Comparison of ENCODE assay signal across 8 cellular contexts in genomic region chr21:45292399-45293213, GRCh38. TPM values are rescaled to one million over a fixed set of nuclear protein-coding genes. Genes with fewer than 3 reads are reported as not detected.
DNase-seq lines count a peak whose midpoint lies in the region; ATAC-seq and TF ChIP-seq lines count a peak whose summit lies in the region.

No MANE protein-coding gene starts in this region.

- no peak overlapping the region for H3K27ac ChIP-seq in OCI-LY7 (ENCODE audit: low read depth, low read length, poor library complexity, severe bottlenecking)

- no peaks in the 10 kb centered on the region for H3K9me2 ChIP-seq in OCI-LY7 (ENCODE audit: insufficient read depth, low read length)

- H3K9me3 Mint-ChIP-seq in endothelial cell (ENCODE audit: unreplicated experiment), result no peaks in the 10 kb centered on the region

- no peak for ATAC-seq in HG03045 (IDR thresholded peaks at IDR 0.05; ENCODE audit: unreplicated experiment)

- H3K79me2 ChIP-seq in OCI-LY7 (ENCODE audit: insufficient read depth, low read depth, low read length), result no peaks in the 10 kb centered on the region

- no peak overlapping the region for H2AFZ ChIP-seq in OCI-LY7 (ENCODE audit: low read length)

- no peaks in the 10 kb centered on the region for H4K20me1 ChIP-seq in OCI-LY7 (ENCODE audit: insufficient read depth, low read length)

- intact Hi-C loops in OCI-LY7 (cut with micrococcal nuclease; ENCODE audit: unreplicated experiment), result loop anchor here (1.0 kb wide), 1 partner anchor 147 kb away; no protein-coding TSS in a partner anchor

- peak; percentile 78 for DNase-seq in COR-L47 (lab: John Stamatoyannopoulos, UW)
- peak in 65 of 76 experiments; percentile 25 to 81 (median 62) for DNase-seq in HUDEP-2 (lab: John Stamatoyannopoulos, UW; ENCODE audit: unreplicated experiment in 76 of 76)
- DNase-seq in OCI-LY7 (ENCODE audit: low spot score), result peak; percentile 63
- peak; percentile 66 for DNase-seq in activated T-cell treated with anti-CD3 and anti-CD28 coated beads for 1 hour (ENCODE audit: low read depth)
- DNase-seq in endothelial cell (ENCODE audit: low spot score), result peak; percentile 89
- peak; percentile 84 for DNase-seq in mucosa of gallbladder (ENCODE audit: low spot score)
- DNase-seq in stimulated activated CD8-positive, alpha-beta memory T cell treated with anti-CD3 and anti-CD28 coated beads, Interleukin-2, amount 100 ng/mL, for 1 hour (ENCODE audit: low read depth in 2 of 2), result peak; percentile 37 to 54

- H3K27ac Mint-ChIP-seq in endothelial cell (ENCODE audit: unreplicated experiment), result no peak overlapping the region

- peak; percentile 76 for TF ChIP-seq CTCF in OCI-LY7 (conservative IDR thresholded peaks at IDR 0.05; ENCODE audit: low read length)
- peak; percentile 65 for TF ChIP-seq CTCF in endothelial cell (IDR thresholded peaks at IDR 0.05; ENCODE audit: unreplicated experiment)

- H3K4me2 ChIP-seq in OCI-LY7 (ENCODE audit: low read length), result no peak overlapping the region

- H3K4me3 Mint-ChIP-seq in endothelial cell (ENCODE audit: unreplicated experiment), result no peak overlapping the region

- peaks cover 4% of the 10 kb centered on the region for H3K36me3 Mint-ChIP-seq in endothelial cell (ENCODE audit: low read depth, unreplicated experiment)

- peaks cover 3% of the 10 kb centered on the region for H3K27me3 Mint-ChIP-seq in endothelial cell (ENCODE audit: unreplicated experiment)

- no peak overlapping the region for H3K4me3 ChIP-seq in OCI-LY7 (ENCODE audit: low read depth, low read length, poor library complexity, severe bottlenecking)

- no TSS peak for BruUV-seq in OCI-LY7 (replicated peaks; lab: Mats Ljungman, UMichigan)

- POLR2A ChIA-PET in OCI-LY7 (lab: Charles Lee), result no interaction called here

- H3K9me3 ChIP-seq in OCI-LY7 (ENCODE audit: low read length), result no peaks in the 10 kb centered on the region

- H3K36me3 ChIP-seq in OCI-LY7 (ENCODE audit: insufficient read depth, low read length), result no peaks in the 10 kb centered on the region

- CTCF ChIA-PET in OCI-LY7 (lab: Charles Lee; ENCODE audit: unreplicated experiment), result no interaction called here

- peaks cover 11% of the 10 kb centered on the region for H3K4me1 Mint-ChIP-seq in endothelial cell (ENCODE audit: unreplicated experiment)

- H3K4me1 ChIP-seq in OCI-LY7 (ENCODE audit: insufficient read depth, low read length, poor library complexity, severe bottlenecking), result no peaks in the 10 kb centered on the region

RNA-seq across cellular contexts. Expression of gene POFUT2, which starts 4.9 kb away (rescaled TPM):
- total RNA-seq in OCI-LY7 (2014; rRNA removed; shearing (Covaris generic)), result 14.4 and 20.5 TPM in 2 replicates
- 17.0 and 20.4 TPM in 2 replicates for total RNA-seq in OCI-LY7 (2022)
- total RNA-seq in endothelial cell (ENCODE audit: unreplicated experiment), result 37.8 TPM
- 42.7 TPM for total RNA-seq in mucosa of gallbladder
